In the genomic region with DNA sequence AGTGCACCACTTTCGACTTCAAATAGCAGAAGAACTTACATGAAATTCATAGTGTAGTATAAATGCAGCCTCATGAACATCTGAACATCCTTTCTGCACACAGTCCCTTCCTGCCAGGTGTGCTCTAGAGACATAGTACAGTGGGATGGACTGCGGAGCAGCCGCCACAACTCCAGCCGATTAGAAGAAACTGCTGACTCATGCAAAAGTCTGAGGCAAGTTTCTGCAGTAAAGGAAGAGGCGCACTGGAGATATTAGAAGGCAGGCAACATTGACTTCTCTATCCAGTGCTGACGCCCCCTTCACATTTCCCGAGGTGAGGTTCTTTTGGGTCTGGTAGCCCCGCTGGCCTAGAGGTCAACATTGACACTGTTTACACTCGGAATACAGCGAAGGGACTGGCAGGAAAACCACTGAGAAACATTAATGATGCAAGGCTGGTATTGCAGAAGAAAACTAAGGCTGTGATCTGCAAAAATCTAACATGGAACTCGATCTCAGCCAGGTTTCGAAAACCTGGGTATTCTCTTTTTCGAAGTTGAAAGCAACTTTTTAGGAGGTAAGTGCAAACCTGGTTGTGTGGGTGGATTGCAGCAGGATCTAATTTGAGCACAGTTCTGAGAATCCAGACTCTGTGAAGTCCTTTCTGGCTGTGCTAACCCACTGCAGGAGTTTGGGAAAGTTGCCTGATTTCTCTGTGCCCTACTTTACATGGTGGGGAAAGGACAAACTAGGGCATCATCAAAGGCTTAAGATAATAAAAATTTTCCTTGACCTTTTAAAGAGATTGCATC, we compare ENCODE assay signal across 13 cellular contexts.
DNase-seq lines count a peak whose midpoint lies in the region; ATAC-seq and TF ChIP-seq lines count a peak whose summit lies in the region.
"Had no signal": no experiment of that assay in that cellular context is flagged by ENCODE, and none has a peak within 500 bp of the region (broad histone marks: within the 10 kb centered on the region; RNA-seq: fewer than 3 reads in every experiment).

No MANE protein-coding gene starts in this region.

- H3F3A ChIP-seq in smooth muscle cell (ENCODE audit: low read depth) = peaks cover 6% of the 10 kb centered on the region

- H3K27ac ChIP-seq in smooth muscle cell (ENCODE audit: low read depth) (no peak overlapping the region), foreskin keratinocyte (no peak overlapping the region)
- H3K27ac ChIP-seq: epithelial cell of prostate, SJSA1, skin epidermis had no signal

- H3K9me3 Mint-ChIP-seq in activated naive CD4-positive, alpha-beta T cell treated with anti-CD3 and anti-CD28 coated beads for 36 hours = no peaks in the 10 kb centered on the region

- H3K27me3 Mint-ChIP-seq in activated naive CD4-positive, alpha-beta T cell treated with anti-CD3 and anti-CD28 coated beads for 36 hours (ENCODE audit: low read depth) = no peaks in the 10 kb centered on the region
- no peaks in the 10 kb centered on the region for H3K27me3 Mint-ChIP-seq in T-helper 17 cell

- H3K36me3 Mint-ChIP-seq in activated naive CD4-positive, alpha-beta T cell treated with anti-CD3 and anti-CD28 coated beads for 36 hours (ENCODE audit: low read depth) = no peaks in the 10 kb centered on the region
- H3K36me3 Mint-ChIP-seq in T-helper 17 cell (ENCODE audit: low read depth) = no peaks in the 10 kb centered on the region
- H3K36me3 Mint-ChIP-seq: brain had no signal

- H3K27me3 ChIP-seq in smooth muscle cell (ENCODE audit: low read depth) (no peaks in the 10 kb centered on the region), foreskin keratinocyte (no peaks in the 10 kb centered on the region)
- H3K27me3 ChIP-seq: SJSA1 had no signal

- ATAC-seq in T-helper 17 cell (peak; percentile 37), HG03439 (IDR thresholded peaks at IDR 0.05; ENCODE audit: unreplicated experiment) (no peak), foreskin keratinocyte (no peak)

- WGBS in smooth muscle cell (ENCODE audit: low lambda C conversion rate) = 52% methylated on average over 13 of the region's 13 CpGs

- peak overlapping the region; percentile 78 for H3K4me2 ChIP-seq in smooth muscle cell

- TF ChIP-seq CTCF in smooth muscle cell (IDR thresholded peaks at IDR 0.05; ENCODE audit: borderline replicate concordance, insufficient read depth, poor library complexity, severe bottlenecking) = no peak
- TF ChIP-seq CTCF in foreskin keratinocyte (conservative IDR thresholded peaks at IDR 0.05) = no peak

- H3K4me3 ChIP-seq in smooth muscle cell = no peak overlapping the region
- H3K4me3 ChIP-seq: SJSA1, skin epidermis had no signal

- no peak overlapping the region for H2AFZ ChIP-seq in smooth muscle cell (ENCODE audit: low read depth)

- no peaks in the 10 kb centered on the region for H3K79me2 ChIP-seq in smooth muscle cell (ENCODE audit: low read depth)

- no peaks in the 10 kb centered on the region for H4K20me1 ChIP-seq in smooth muscle cell (ENCODE audit: low read depth)

- peaks cover 18% of the 10 kb centered on the region for H3K4me1 Mint-ChIP-seq in activated naive CD4-positive, alpha-beta T cell treated with anti-CD3 and anti-CD28 coated beads for 36 hours (ENCODE audit: low read depth)
- H3K4me1 Mint-ChIP-seq in T-helper 17 cell = peaks cover 19% of the 10 kb centered on the region

- no peak overlapping the region for H3K27ac Mint-ChIP-seq in activated naive CD4-positive, alpha-beta T cell treated with anti-CD3 and anti-CD28 coated beads for 36 hours
- peak overlapping the region; percentile 79 for H3K27ac Mint-ChIP-seq in T-helper 17 cell

- H3K4me1 ChIP-seq in smooth muscle cell (ENCODE audit: low read depth) = peaks cover 22% of the 10 kb centered on the region
- no peaks in the 10 kb centered on the region for H3K4me1 ChIP-seq in foreskin keratinocyte
- H3K4me1 ChIP-seq: SJSA1 had no signal

- peak overlapping the region; percentile 52 for H3K4me3 Mint-ChIP-seq in activated naive CD4-positive, alpha-beta T cell treated with anti-CD3 and anti-CD28 coated beads for 36 hours
- peak overlapping the region; percentile 79 for H3K4me3 Mint-ChIP-seq in T-helper 17 cell
- H3K4me3 Mint-ChIP-seq: brain had no signal

- DNase-seq in activated naive CD4-positive, alpha-beta T cell treated with anti-CD3 and anti-CD28 coated beads for 36 hours = peak; percentile 18
- no peak for DNase-seq in activated naive CD4-positive, alpha-beta T cell treated with Interleukin-2 at 50 U/mL for 16 hours
- DNase-seq in T-helper 17 cell = no peak
- peak; percentile 75 to 81 for DNase-seq in erythroblast (lab: John Stamatoyannopoulos, UW)
- DNase-seq in smooth muscle cell (lab: John Stamatoyannopoulos, UW; ENCODE audit: unreplicated experiment) = no peak
- DNase-seq in stimulated activated CD4-positive, alpha-beta T cell treated with anti-CD3 and anti-CD28 coated beads, Interleukin-12 subunit alpha, Interleukin-12 subunit beta, amount 100 ng/mL, for 4 hours = no peak
- no peak for DNase-seq in foreskin keratinocyte
- DNase-seq: GDM1 had no signal

- no peak overlapping the region for H3K9ac ChIP-seq in smooth muscle cell (ENCODE audit: low read depth)

- CTCF ChIA-PET in activated naive CD4-positive, alpha-beta T cell treated with anti-CD3 and anti-CD28 coated beads for 36 hours (lab: Charles Lee) = no interaction called here

- H3K36me3 ChIP-seq in smooth muscle cell (ENCODE audit: low read depth) = no peaks in the 10 kb centered on the region
- H3K36me3 ChIP-seq: SJSA1 had no signal

- intact Hi-C loops in activated naive CD4-positive, alpha-beta T cell treated with anti-CD3 and anti-CD28 coated beads for 36 hours (cut with micrococcal nuclease) = loop anchor here (1.0 kb wide), 1 partner anchor 35 kb away; no protein-coding TSS in a partner anchor

- no peaks in the 10 kb centered on the region for H3K9me3 ChIP-seq in T-helper 17 cell (ENCODE audit: control insufficient read depth, low read length, poor library complexity, severe bottlenecking)
- no peaks in the 10 kb centered on the region for H3K9me3 ChIP-seq in smooth muscle cell (replicated peaks; ENCODE audit: low read depth)
- H3K9me3 ChIP-seq: SJSA1 had no signal

- no peak for TF ChIP-seq POLR2A in erythroblast (IDR thresholded peaks at IDR 0.05; ENCODE audit: low read length)

Comparison
In these comparisons a context has a peak if more than half of its experiments do, and no peak if none do; other contexts are left out.
1. DNase-seq: peak in activated naive CD4-positive, alpha-beta T cell treated with anti-CD3 and anti-CD28 coated beads for 36 hours (single experiment) and erythroblast (2 of 2); none in activated naive CD4-positive, alpha-beta T cell treated with Interleukin-2 at 50 U/mL for 16 hours (single experiment), T-helper 17 cell (0 of 3), smooth muscle cell (single experiment), stimulated activated CD4-positive, alpha-beta T cell treated with anti-CD3 and anti-CD28 coated beads, Interleukin-12 subunit alpha, Interleukin-12 subunit beta, amount 100 ng/mL, for 4 hours (single experiment) and foreskin keratinocyte (0 of 2).